Comparison of ENCODE assay signal across 30 cellular contexts in genomic region chr6:139852067-139852466, GRCh38.
DNase-seq lines count a peak whose midpoint lies in the region; ATAC-seq and TF ChIP-seq lines count a peak whose summit lies in the region.
"Had no signal": no experiment of that assay in that cellular context is flagged by ENCODE, and none has a peak within 500 bp of the region (broad histone marks: within the 10 kb centered on the region; RNA-seq: fewer than 3 reads in every experiment).

No MANE protein-coding gene starts in this region.

- peaks cover 16% of the 10 kb centered on the region for H3K9me3 Mint-ChIP-seq in nephron
- H3K9me3 Mint-ChIP-seq: activated naive CD4-positive, alpha-beta T cell treated with anti-CD3 and anti-CD28 coated beads, Interleukin-2, amount 10 ng/mL, durations not matched to agents 7 days and 5 days; CD8-positive, alpha-beta T cell had no signal

- H3K27me3 ChIP-seq in left ventricle myocardium inferior (ENCODE audit: low read depth) (no peaks in the 10 kb centered on the region), right cardiac atrium (ENCODE audit: control insufficient read depth, insufficient read depth) (no peaks in the 10 kb centered on the region), fibroblast of lung (ENCODE audit: control insufficient read depth, insufficient read depth, low read length) (no peaks in the 10 kb centered on the region)
- H3K27me3 ChIP-seq: right lobe of liver, suprapubic skin had no signal

- H3K36me3 ChIP-seq in left ventricle myocardium inferior, result no peaks in the 10 kb centered on the region
- no peaks in the 10 kb centered on the region for H3K36me3 ChIP-seq in fibroblast of lung (ENCODE audit: control insufficient read depth, insufficient read depth, low read length)
- H3K36me3 ChIP-seq: right lobe of liver, suprapubic skin had no signal

- peaks cover 55% of the 10 kb centered on the region for H3K4me1 Mint-ChIP-seq in nephron
- H3K4me1 Mint-ChIP-seq: activated naive CD4-positive, alpha-beta T cell treated with anti-CD3 and anti-CD28 coated beads, Interleukin-2, amount 10 ng/mL, durations not matched to agents 7 days and 5 days; natural killer cell had no signal

- WGBS in right cardiac atrium, result 67% methylated on average over 2 of the region's 2 CpGs

- H3K9ac ChIP-seq in fibroblast of lung (ENCODE audit: insufficient read depth, low read length), result no peak overlapping the region
- H3K9ac ChIP-seq: parathyroid adenoma had no signal

- intact Hi-C loops in left ventricle myocardium inferior (cut with micrococcal nuclease) (no loop called here), right cardiac atrium (cut with DNase I) (no loop called here)

- ATAC-seq in right cardiac atrium, result no peak
- ATAC-seq: CD8-positive, alpha-beta T cell; esophagus mucosa; natural killer cell; right lobe of liver had no signal

- no peaks in the 10 kb centered on the region for H3K79me2 ChIP-seq in fibroblast of lung (ENCODE audit: control insufficient read depth, insufficient read depth, low read length)
- H3K79me2 ChIP-seq: parathyroid adenoma had no signal

- H3K36me3 Mint-ChIP-seq in nephron (ENCODE audit: low read depth), result peaks cover 11% of the 10 kb centered on the region
- H3K36me3 Mint-ChIP-seq: activated naive CD4-positive, alpha-beta T cell treated with anti-CD3 and anti-CD28 coated beads, Interleukin-2, amount 10 ng/mL, durations not matched to agents 7 days and 5 days; CD8-positive, alpha-beta T cell; natural killer cell had no signal

- no peak overlapping the region for H2AFZ ChIP-seq in fibroblast of lung (ENCODE audit: low read length)

- H3K4me1 ChIP-seq in left ventricle myocardium inferior, result peaks cover 7% of the 10 kb centered on the region
- H3K4me1 ChIP-seq in right cardiac atrium (ENCODE audit: control insufficient read depth, insufficient read depth, low read length), result peaks cover 2% of the 10 kb centered on the region
- peaks cover 12% of the 10 kb centered on the region for H3K4me1 ChIP-seq in fibroblast of lung (ENCODE audit: control insufficient read depth, extremely low read depth, insufficient read depth, low read length)

- DNase-seq in left ventricle myocardium inferior (no peak), right cardiac atrium (no peak), fibroblast of lung (ENCODE audit: low read depth in 2 of 2) (no peak), NCI-H524 treated with DMSO at 0.1 percent for 48 hours (lab: John Stamatoyannopoulos, UW) (no peak), hypothalamus (lab: John Stamatoyannopoulos, UW) (no peak), amniotic stem cell (lab: John Stamatoyannopoulos, UW) (no peak), DMS114 treated with DMSO at 0.1 percent for 48 hours (lab: John Stamatoyannopoulos, UW; ENCODE audit: unreplicated experiment) (no peak)
- DNase-seq: activated CD4-positive, alpha-beta T cell treated with anti-CD3 and anti-CD28 coated beads, Interleukin-2, amount 50 U/mL, for 4 hours; activated naive CD4-positive, alpha-beta T cell treated with anti-CD3 and anti-CD28 coated beads, Interleukin-2, amount 10 ng/mL, durations not matched to agents 7 days and 5 days; amygdala; CD8-positive, alpha-beta T cell; effector memory CD4-positive, alpha-beta T cell; left cardiac atrium; natural killer cell; NCI-H1092; NCI-H1930; NCI-H526; NK-92 treated with Interleukin-12 subunit alpha and Interleukin-12 subunit beta, amount 100 ng/mL, for 24 hours; right lobe of liver; SHP77 treated with DMSO at 0.1 percent for 48 hours; stimulated activated CD4-positive, alpha-beta T cell treated with anti-CD3 and anti-CD28 coated beads, Interleukin-15, amount 100 ng/mL, for 24 hours; stimulated activated naive CD4-positive, alpha-beta T cell; SW 1271 had no signal

- H4K20me1 ChIP-seq in fibroblast of lung (ENCODE audit: control insufficient read depth, extremely low read depth, insufficient read depth, low read length), result no peaks in the 10 kb centered on the region

- H3K27me3 Mint-ChIP-seq in nephron (ENCODE audit: low read depth), result no peaks in the 10 kb centered on the region
- H3K27me3 Mint-ChIP-seq: activated naive CD4-positive, alpha-beta T cell treated with anti-CD3 and anti-CD28 coated beads, Interleukin-2, amount 10 ng/mL, durations not matched to agents 7 days and 5 days; B cell; memory B cell had no signal

- peak overlapping the region; percentile 2 for H3K27ac ChIP-seq in left ventricle myocardium inferior (replicated peaks)
- H3K27ac ChIP-seq in right cardiac atrium (ENCODE audit: low read length), result no peak overlapping the region
- peak overlapping the region; percentile 34 for H3K27ac ChIP-seq in fibroblast of lung (ENCODE audit: insufficient read depth, low read length)
- H3K27ac ChIP-seq: coronary artery, parathyroid adenoma, suprapubic skin had no signal

- H3K4me3 ChIP-seq in left ventricle myocardium inferior, result no peak overlapping the region
- H3K4me3 ChIP-seq in right cardiac atrium (ENCODE audit: low read length), result no peak overlapping the region
- H3K4me3 ChIP-seq in fibroblast of lung (replicated peaks in 1 of 4; ENCODE audit: control extremely low read depth in 1 of 4, insufficient read depth in 1 of 4, low read depth in 3 of 4, low read length in 4 of 4), result no peak overlapping the region
- H3K4me3 ChIP-seq: coronary artery, right lobe of liver, suprapubic skin had no signal

- no peak for TF ChIP-seq CTCF in left ventricle myocardium inferior (IDR thresholded peaks at IDR 0.05; ENCODE audit: borderline replicate concordance)
- no peak for TF ChIP-seq CTCF in fibroblast of lung (conservative IDR thresholded peaks at IDR 0.05 in 1 of 2, IDR thresholded peaks at IDR 0.05 in 1 of 2; ENCODE audit: low read depth in 1 of 2, low read length in 2 of 2)
- no peak for TF ChIP-seq CTCF in nephron (IDR thresholded peaks at IDR 0.05; ENCODE audit: unreplicated experiment in 3 of 3)

- H3K27ac Mint-ChIP-seq in nephron, result peak overlapping the region; percentile 60 to 96 (median 66)
- H3K27ac Mint-ChIP-seq: activated naive CD4-positive, alpha-beta T cell treated with anti-CD3 and anti-CD28 coated beads, Interleukin-2, amount 10 ng/mL, durations not matched to agents 7 days and 5 days; B cell; CD8-positive, alpha-beta T cell; memory B cell; natural killer cell had no signal

- no peak overlapping the region for H3K4me2 ChIP-seq in fibroblast of lung (ENCODE audit: extremely low read depth, insufficient read depth, low read length)

- H3K9me3 ChIP-seq in left ventricle myocardium inferior (replicated peaks) (peaks cover 15% of the 10 kb centered on the region), right cardiac atrium (ENCODE audit: control insufficient read depth, low read length) (no peaks in the 10 kb centered on the region), fibroblast of lung (ENCODE audit: control insufficient read depth, insufficient read depth, low read depth, low read length) (no peaks in the 10 kb centered on the region)
- H3K9me3 ChIP-seq: right lobe of liver, suprapubic skin had no signal

- no peak overlapping the region for H3K4me3 Mint-ChIP-seq in nephron
- H3K4me3 Mint-ChIP-seq: activated naive CD4-positive, alpha-beta T cell treated with anti-CD3 and anti-CD28 coated beads, Interleukin-2, amount 10 ng/mL, durations not matched to agents 7 days and 5 days; B cell; CD8-positive, alpha-beta T cell; memory B cell; natural killer cell had no signal
